8 cellular contexts compared by ENCODE assay signal in the genomic region with DNA sequence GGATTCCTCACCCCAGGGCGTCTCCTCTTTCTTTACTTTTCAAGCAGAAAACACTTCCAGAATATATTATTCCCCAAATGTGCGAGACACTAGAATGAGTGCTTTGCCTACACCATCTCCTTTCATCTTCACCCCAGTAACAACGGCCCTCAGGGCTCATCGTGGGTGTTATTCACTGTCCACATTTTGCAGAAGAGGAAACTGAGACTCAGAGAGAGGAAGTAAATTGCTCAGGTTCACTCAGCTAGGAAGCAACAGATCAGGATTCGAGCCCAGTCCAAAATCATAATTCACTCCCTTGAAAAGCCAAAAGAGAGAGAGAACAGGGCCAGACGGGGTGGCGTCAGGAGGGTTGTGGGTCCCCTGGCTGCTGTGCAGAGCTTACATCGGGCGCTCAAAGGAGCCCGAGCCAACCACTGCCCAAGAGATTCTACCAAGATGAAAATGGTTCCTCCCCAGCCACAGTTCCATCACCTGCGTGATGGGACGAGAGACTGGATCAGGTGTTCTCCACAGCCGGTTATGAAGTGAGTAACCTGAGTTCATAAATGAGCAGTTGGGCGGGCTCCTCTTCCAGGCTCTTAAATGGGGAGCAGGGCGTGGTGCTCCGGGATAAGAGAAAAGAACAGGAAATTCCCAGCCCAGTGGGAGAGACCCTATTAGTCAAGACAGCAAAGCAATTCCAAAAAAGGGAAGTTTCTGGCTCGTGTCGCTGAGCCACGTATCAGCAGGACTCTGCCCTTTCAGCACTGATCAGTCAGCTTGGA. TPM values are rescaled to one million over a fixed set of nuclear protein-coding genes. Genes with fewer than 3 reads are reported as not detected.
DNase-seq lines count a peak whose midpoint lies in the region; ATAC-seq and TF ChIP-seq lines count a peak whose summit lies in the region.

No MANE protein-coding gene starts in this region.

- H3K36me3 ChIP-seq in GM06990 (ENCODE audit: control insufficient read depth, insufficient read depth, low read length) (no peaks in the 10 kb centered on the region), neuronal stem cell (replicated peaks in 1 of 2; ENCODE audit: control insufficient read depth in 2 of 2, insufficient read depth in 2 of 2, low read length in 2 of 2) (no peaks in the 10 kb centered on the region)

- peaks cover 1% of the 10 kb centered on the region for H3K4me1 Mint-ChIP-seq in activated T-cell treated with anti-CD3 and anti-CD28 coated beads, Interleukin-2, amount 50 U/mL, for 4 hours (ENCODE audit: low read depth)

- no peaks in the 10 kb centered on the region for H3K79me1 ChIP-seq in neuronal stem cell (ENCODE audit: low read depth, low read length)

- no peaks in the 10 kb centered on the region for H3K9me3 ChIP-seq in neuronal stem cell (replicated peaks in 1 of 2; ENCODE audit: control insufficient read depth in 2 of 2, insufficient read depth in 1 of 2, low read depth in 1 of 2, low read length in 2 of 2)

- no peak overlapping the region for H2BK120ac ChIP-seq in neuronal stem cell (ENCODE audit: low read depth, low read length)

- peak overlapping the region; percentile 89 for H3K18ac ChIP-seq in neuronal stem cell (ENCODE audit: low read length)

- no peak overlapping the region for H3K4me3 ChIP-seq in GM06990 (replicated peaks; ENCODE audit: low read depth, low read length)
- no peak overlapping the region for H3K4me3 ChIP-seq in neuronal stem cell (ENCODE audit: low read length in 2 of 2)

- no peak overlapping the region for H3K4me2 ChIP-seq in neuronal stem cell (ENCODE audit: insufficient read depth, low read length, poor library complexity, severe bottlenecking)

- H3K23ac ChIP-seq in neuronal stem cell (ENCODE audit: low read depth, low read length, poor library complexity): no peak overlapping the region

- DNase-seq in GM06990 (ENCODE audit: extremely low read depth, insufficient read length): peak; percentile 48
- DNase-seq in MV-4-11 (lab: John Stamatoyannopoulos, UW): peak; percentile 73
- no peak for DNase-seq in epithelial cell of prostate (ENCODE audit: low read depth, low spot score)
- no peak for DNase-seq in neuronal stem cell (ENCODE audit: low spot score)
- DNase-seq in effector CD4-positive, alpha-beta T cell: no peak
- no peak for DNase-seq in activated T-cell treated with anti-CD3 and anti-CD28 coated beads, Interleukin-2, amount 50 U/mL, for 4 hours
- DNase-seq in H4 (ENCODE audit: low spot score): no peak
- DNase-seq in DMS 273 (lab: John Stamatoyannopoulos, UW; ENCODE audit: unreplicated experiment): no peak

- H3K27me3 ChIP-seq in GM06990 (replicated peaks; ENCODE audit: control insufficient read depth, insufficient read depth, low read length) (no peaks in the 10 kb centered on the region), neuronal stem cell (ENCODE audit: control insufficient read depth in 3 of 3, insufficient read depth in 3 of 3, low read depth in 1 of 3, low read length in 3 of 3) (no peaks in the 10 kb centered on the region)

- H2AK5ac ChIP-seq in neuronal stem cell (ENCODE audit: low read depth, low read length): no peak overlapping the region

- no peak overlapping the region for H2BK12ac ChIP-seq in neuronal stem cell (ENCODE audit: low read length)

- peaks cover 6 to 11% of the 10 kb centered on the region in 2 donors for H3K4me1 ChIP-seq in neuronal stem cell (ENCODE audit: control insufficient read depth in 2 of 2, insufficient read depth in 1 of 2, low read depth in 1 of 2, low read length in 2 of 2)

- no peaks in the 10 kb centered on the region for H3K9me3 Mint-ChIP-seq in activated T-cell treated with anti-CD3 and anti-CD28 coated beads, Interleukin-2, amount 50 U/mL, for 4 hours

- H3K27ac ChIP-seq in epithelial cell of prostate: peak overlapping the region; percentile 68
- no peak overlapping the region for H3K27ac ChIP-seq in neuronal stem cell (replicated peaks; ENCODE audit: low read length)

- no peak overlapping the region for H4K8ac ChIP-seq in neuronal stem cell (ENCODE audit: low read depth, low read length)

- TF ChIP-seq CTCF in GM06990 (IDR thresholded peaks at IDR 0.05; ENCODE audit: insufficient read depth, low read length, poor library complexity, severe bottlenecking): no peak

- H3K14ac ChIP-seq in neuronal stem cell (ENCODE audit: low read length): no peak overlapping the region

- no peak overlapping the region for H3K4me3 Mint-ChIP-seq in activated T-cell treated with anti-CD3 and anti-CD28 coated beads, Interleukin-2, amount 50 U/mL, for 4 hours

- no CpG with 5 or more reads among the region's 19 CpGs for WGBS in neuronal stem cell (ENCODE audit: extremely low coverage in 2 of 2, insufficient read length in 2 of 2, insufficient replicate concordance in 1 of 2), 2 donors

- H4K91ac ChIP-seq in neuronal stem cell (ENCODE audit: low read depth, low read length, poor library complexity): no peak overlapping the region

- ATAC-seq in activated T-cell treated with anti-CD3 and anti-CD28 coated beads, Interleukin-2, amount 50 U/mL, for 4 hours: no peak

- H2BK15ac ChIP-seq in neuronal stem cell (ENCODE audit: low read length): no peak overlapping the region

- peak overlapping the region; percentile 77 for H2AFZ ChIP-seq in neuronal stem cell (ENCODE audit: low read length)

- no peaks in the 10 kb centered on the region for H3K36me3 Mint-ChIP-seq in activated T-cell treated with anti-CD3 and anti-CD28 coated beads, Interleukin-2, amount 50 U/mL, for 4 hours (ENCODE audit: insufficient read depth)

- no peak overlapping the region for H3K4ac ChIP-seq in neuronal stem cell (ENCODE audit: low read length)

- no peak overlapping the region for H2BK5ac ChIP-seq in neuronal stem cell (ENCODE audit: low read length)

- no peaks in the 10 kb centered on the region for H3K27me3 Mint-ChIP-seq in activated T-cell treated with anti-CD3 and anti-CD28 coated beads, Interleukin-2, amount 50 U/mL, for 4 hours (ENCODE audit: low read depth)

- H3K9ac ChIP-seq in neuronal stem cell (ENCODE audit: low read depth, low read length, poor library complexity): no peak overlapping the region

RNA-seq across cellular contexts. Expression of a gene that starts 48.6 kb away (rescaled TPM):
- 19.0 TPM for polyA plus RNA-seq in neuronal stem cell (2013, experiment 1 of 2)
- 20.1 TPM for polyA plus RNA-seq in neuronal stem cell (2013, experiment 2 of 2)
- total RNA-seq in activated T-cell treated with anti-CD3 and anti-CD28 coated beads, Interleukin-2, amount 50 U/mL, for 4 hours: 10 to 100 TPM; 16.4 to 23.4 (median 19.4) TPM
- total RNA-seq in H4 (2014; rRNA removed; shearing (Covaris generic)): 47.2 and 57.1 TPM in 2 replicates

Comparison
In these comparisons a context has a peak if more than half of its experiments do, and no peak if none do; other contexts are left out.
1. DNase-seq: peak in GM06990 (single experiment) and MV-4-11 (single experiment); none in epithelial cell of prostate (single experiment), neuronal stem cell (single experiment), effector CD4-positive, alpha-beta T cell (single experiment), activated T-cell treated with anti-CD3 and anti-CD28 coated beads, Interleukin-2, amount 50 U/mL, for 4 hours (single experiment), H4 (single experiment) and DMS 273 (single experiment).